Comparison of ENCODE assay signal across 23 cellular contexts in the genomic region with DNA sequence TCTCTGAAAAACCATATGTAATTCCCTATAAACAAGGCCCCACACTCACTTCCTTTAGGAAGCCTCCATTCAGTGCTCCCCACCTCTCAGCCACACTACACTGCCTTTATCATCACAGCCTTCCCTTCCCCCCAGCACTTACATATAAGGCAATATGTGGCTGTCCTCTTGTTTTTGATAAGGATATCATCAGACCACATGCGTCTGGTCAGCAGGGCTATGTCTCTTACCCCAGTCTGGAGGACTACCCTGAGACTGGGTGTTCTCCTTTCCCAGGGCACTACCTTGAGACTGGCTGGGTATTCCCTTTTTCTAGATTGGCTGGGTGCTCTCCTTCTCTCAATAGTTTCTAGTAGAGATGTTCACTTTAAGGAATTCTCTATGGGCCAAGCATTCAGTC. TPM values are rescaled to one million over a fixed set of nuclear protein-coding genes. Genes with fewer than 3 reads are reported as not detected.
"Had no signal": no experiment of that assay in that cellular context is flagged by ENCODE, and none has a peak within 500 bp of the region (broad histone marks: within the 10 kb centered on the region; RNA-seq: fewer than 3 reads in every experiment).

No MANE protein-coding gene starts in this region.

- ATAC-seq: activated CD4-positive, CD25-positive, alpha-beta regulatory T cell treated with anti-CD3 and anti-CD28 coated beads, Interleukin-2, amount 50 U/mL, for 24 hours; activated T-cell treated with anti-CD3 and anti-CD28 coated beads, Interleukin-2, amount 50 U/mL, for 72 hours; left ventricle myocardium superior; sciatic nerve; stimulated activated naive B cell treated with anti-CD40 and anti-IgM and Interleukin-4, amounts not matched to agents 10 μg/mL and 1 μg/mL and 100 μg/mL, for 72 hours had no signal

- H3K4me1 ChIP-seq: testis had no signal

- FAIRE-seq: small intestine had no signal

- H3K27ac ChIP-seq: cardiac muscle cell, testis, VCaP had no signal

- H3K9me3 ChIP-seq: testis had no signal

- H2AFZ ChIP-seq: hepatocyte had no signal

- H3K4me2 ChIP-seq: hepatocyte had no signal

- DNase-seq: activated CD4-positive, alpha-beta memory T cell treated with anti-CD3 and anti-CD28 coated beads, Interleukin-2, amount 10 ng/mL, durations not matched to agents 7 days and 5 days; activated CD4-positive, alpha-beta T cell treated with anti-CD3 and anti-CD28 coated beads, Interleukin-2, amount 10 ng/mL, durations not matched to agents 24 days and 14 days; activated effector memory CD4-positive, alpha-beta T cell treated with anti-CD3 and anti-CD28 coated beads, Interleukin-2, amount 50 U/mL, for 16 hours; activated naive CD4-positive, alpha-beta T cell treated with anti-CD3 and anti-CD28 coated beads, Interleukin-2, amount 10 ng/mL, durations not matched to agents 7 days and 5 days; activated T-cell treated with anti-CD3 and anti-CD28 coated beads, Interleukin-2, amount 50 U/mL, for 72 hours; amygdala; effector CD8-positive, alpha-beta T cell; foreskin melanocyte; left ventricle myocardium superior; nephron progenitor cell; nucleus accumbens; small intestine; stimulated activated CD4-positive, alpha-beta T cell treated with anti-CD3 and anti-CD28 coated beads, Interleukin-15, amount 100 ng/mL, for 24 hours; stimulated activated naive B cell treated with anti-CD40 and anti-IgM and Interleukin-4, amounts not matched to agents 10 μg/mL and 1 μg/mL and 100 μg/mL, for 72 hours; T-helper 9 cell; testis; trophoblast cell had no signal

- H3K27me3 ChIP-seq: cardiac muscle cell, hepatocyte, testis had no signal

- H3K4me3 ChIP-seq: cardiac muscle cell, hepatocyte, testis had no signal

- H3K36me3 ChIP-seq: cardiac muscle cell had no signal

RNA-seq across cellular contexts. Expression of gene KCNE3, which starts 7.8 kb away (rescaled TPM):
- total RNA-seq: activated CD4-positive, alpha-beta memory T cell treated with anti-CD3 and anti-CD28 coated beads, Interleukin-2, amount 10 ng/mL, durations not matched to agents 7 days and 5 days; activated CD4-positive, alpha-beta T cell treated with anti-CD3 and anti-CD28 coated beads, Interleukin-2, amount 10 ng/mL, durations not matched to agents 24 days and 14 days; activated T-cell treated with anti-CD3 and anti-CD28 coated beads, Interleukin-2, amount 50 U/mL, for 72 hours; T-helper 1 cell treated with Interleukin-12 subunit alpha and Interleukin-12 subunit beta and Interleukin-4 antibody, amounts not matched to agents 30 ng/mL and 1 ng/mL, for 36 hours had no signal
